Comparison of ENCODE assay signal across 2 cellular contexts in the genomic region with DNA sequence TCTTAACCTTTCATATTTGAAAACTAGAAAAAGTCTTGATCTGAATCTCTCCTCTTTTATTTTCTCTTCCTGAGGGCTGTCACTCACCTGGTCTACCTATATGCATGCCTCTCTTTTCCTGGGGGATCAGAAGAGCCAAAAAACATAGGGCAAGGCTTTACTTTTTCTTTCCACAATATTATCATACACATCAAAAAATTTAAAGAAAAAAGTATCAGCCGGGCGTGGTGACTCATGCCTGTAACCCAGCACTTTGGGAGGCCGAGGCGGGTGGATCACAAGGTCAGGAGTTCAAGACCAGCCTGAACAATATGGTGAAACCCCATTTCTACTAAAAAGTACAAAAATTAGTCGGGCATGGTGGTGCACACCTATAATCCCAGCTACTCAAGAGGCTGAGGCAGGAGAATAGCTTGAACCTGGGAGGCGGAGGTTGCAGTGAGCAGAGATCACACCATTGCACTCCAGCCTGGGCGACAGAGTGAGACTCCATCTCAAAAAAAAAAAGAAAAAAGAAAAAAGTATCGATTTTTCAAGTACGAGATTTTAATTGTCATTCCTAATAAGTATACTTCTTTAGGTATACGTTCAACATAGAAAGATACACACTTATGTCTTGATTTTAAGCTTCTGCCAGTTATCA.
TF ChIP-seq lines count a peak whose summit lies in the region.
"Not testable (repeated sequence)": the region's sequence is repeated elsewhere in the genome, so short reads cannot be mapped to it uniquely, and the experiment has no call there.

No MANE protein-coding gene starts in this region.

TF ChIP-seq in A549, 52 proteins besides CTCF, POLR2A, EP300 and RAD21:
- TF ChIP-seq FOSL2 (IDR thresholded peaks at IDR 0.05): not testable (repeated sequence)
- peak; percentile 71 for TF ChIP-seq FOSL2 (CRISPR knock-in tag; IDR thresholded peaks at IDR 0.05)
- TF ChIP-seq ZC3H11A (IDR thresholded peaks at IDR 0.05): 0 out of 2 replicates have a peak, but pooled peaks have one; percentile 3
- 0 out of 2 replicates have a peak, but pooled peaks have one; percentile 13 for TF ChIP-seq HDAC2 (IDR thresholded peaks at IDR 0.05)
TF ChIP-seq in A549: peak in this region for 3; not testable (repeated sequence) for 49.

TF ChIP-seq in HEK293T, 16 proteins besides CTCF, POLR2A, EP300 and RAD21:
- TF ChIP-seq, protein P1, sequence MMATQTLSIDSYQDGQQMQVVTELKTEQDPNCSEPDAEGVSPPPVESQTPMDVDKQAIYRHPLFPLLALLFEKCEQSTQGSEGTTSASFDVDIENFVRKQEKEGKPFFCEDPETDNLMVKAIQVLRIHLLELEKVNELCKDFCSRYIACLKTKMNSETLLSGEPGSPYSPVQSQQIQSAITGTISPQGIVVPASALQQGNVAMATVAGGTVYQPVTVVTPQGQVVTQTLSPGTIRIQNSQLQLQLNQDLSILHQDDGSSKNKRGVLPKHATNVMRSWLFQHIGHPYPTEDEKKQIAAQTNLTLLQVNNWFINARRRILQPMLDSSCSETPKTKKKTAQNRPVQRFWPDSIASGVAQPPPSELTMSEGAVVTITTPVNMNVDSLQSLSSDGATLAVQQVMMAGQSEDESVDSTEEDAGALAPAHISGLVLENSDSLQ (IDR thresholded peaks at IDR 0.05): peak; percentile 70
